Comparison of ENCODE assay signal across 12 cellular contexts in the genomic region with DNA sequence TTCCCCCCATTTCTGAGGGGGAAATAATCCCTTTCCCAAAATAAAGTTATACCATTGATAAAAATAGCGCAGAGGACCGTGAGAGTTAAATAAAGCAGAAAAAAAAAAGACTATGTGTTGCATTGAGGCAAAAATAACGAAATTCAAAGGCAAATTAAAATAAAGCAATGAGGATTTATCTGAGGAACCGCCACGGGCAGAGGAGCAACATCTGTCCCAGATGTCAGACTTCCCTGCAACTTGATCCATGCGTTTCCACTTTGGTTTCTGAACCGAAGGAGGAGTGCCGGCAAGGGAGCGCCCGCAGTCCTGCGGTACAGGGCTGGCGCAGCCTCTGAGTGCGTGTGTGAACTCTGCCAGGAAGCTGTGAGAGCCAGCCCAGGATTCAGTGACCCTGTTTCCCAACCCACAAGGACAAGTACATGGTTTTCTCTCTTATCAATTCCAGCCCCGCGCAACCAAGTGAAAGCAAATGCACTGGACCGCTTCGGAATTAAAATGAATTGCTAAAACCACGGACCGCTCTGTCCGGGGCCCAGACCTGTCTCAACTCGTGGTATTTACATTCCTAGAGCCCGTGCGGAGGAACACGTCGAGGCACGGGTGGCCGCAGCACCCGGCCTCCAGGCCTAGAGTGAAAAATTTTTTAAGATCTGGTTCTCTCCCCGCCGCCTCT.
A peak's percentile ranks its signal among the peaks of the same experiment; 100 is the strongest.
DNase-seq lines count a peak whose midpoint lies in the region; ATAC-seq and TF ChIP-seq lines count a peak whose summit lies in the region.
"Had no signal": no experiment of that assay in that cellular context is flagged by ENCODE, and none has a peak within 500 bp of the region (broad histone marks: within the 10 kb centered on the region; RNA-seq: fewer than 3 reads in every experiment).

No MANE protein-coding gene starts in this region.

- no peak overlapping the region for H3K4me3 ChIP-seq in H7 (ENCODE audit: insufficient read depth, low read depth, low read length)
- H3K4me3 ChIP-seq in WERI-Rb-1 (ENCODE audit: low read depth, low read length) = 0 out of 2 replicates have a peak overlapping the region, but pooled peaks have one; percentile 8
- H3K4me3 ChIP-seq in iPS-15b (ENCODE audit: low read depth, low read length) = peak overlapping the region; percentile 3
- H3K4me3 ChIP-seq in gastroesophageal sphincter = no peak overlapping the region
- H3K4me3 ChIP-seq: SJSA1 had no signal

- H3K27me3 ChIP-seq in H7 (ENCODE audit: control insufficient read depth, insufficient read depth, low read length) (peaks cover 73% of the 10 kb centered on the region), WERI-Rb-1 (ENCODE audit: insufficient read depth, low read depth, severe bottlenecking) (no peaks in the 10 kb centered on the region), iPS-15b (ENCODE audit: control insufficient read depth, insufficient read depth, low read length) (peaks cover 49% of the 10 kb centered on the region), gastroesophageal sphincter (peaks cover 100% of the 10 kb centered on the region)

- H3K9me3 ChIP-seq in WERI-Rb-1 (ENCODE audit: severe bottlenecking) (no peaks in the 10 kb centered on the region), iPS-15b (ENCODE audit: control insufficient read depth, insufficient read depth, low read length) (no peaks in the 10 kb centered on the region), gastroesophageal sphincter (peaks cover 0 to 33% (median 0%) of the 10 kb centered on the region in 3 donors)
- H3K9me3 ChIP-seq: SJSA1 had no signal

- no peak for TF ChIP-seq POLR2A in gastroesophageal sphincter (IDR thresholded peaks at IDR 0.05)

- no peak overlapping the region for H3K9ac ChIP-seq in iPS-15b (ENCODE audit: low read depth, low read length)

- TF ChIP-seq CTCF in WERI-Rb-1 (IDR thresholded peaks at IDR 0.05; ENCODE audit: low read depth, low read length) (no peak), gastroesophageal sphincter (IDR thresholded peaks at IDR 0.05) (no peak)

- WGBS in gastroesophageal sphincter (ENCODE audit: low coverage in 1 of 2), 2 donors = 0 to 17% methylated on average over 2 to 7 of the region's 30 CpGs

- DNase-seq in DMS 273 treated with DMSO at 0.1 percent for 48 hours (lab: John Stamatoyannopoulos, UW) = peak; percentile 73
- DNase-seq in H7 = peak; percentile 59
- no peak for DNase-seq in WERI-Rb-1
- no peak for DNase-seq in NCI-H146 (lab: John Stamatoyannopoulos, UW)
- no peak for DNase-seq in NCI-H2107 treated with DMSO at 0.1 percent for 48 hours (lab: John Stamatoyannopoulos, UW; ENCODE audit: unreplicated experiment)
- no peak for DNase-seq in NCI-H1930 (lab: John Stamatoyannopoulos, UW)
- DNase-seq: NCI-H1436; nucleus accumbens; stimulated activated CD4-positive, alpha-beta T cell treated with anti-CD3 and anti-CD28 coated beads, Interleukin-4, amount 100 ng/mL, for 4 hours had no signal

- TF ChIP-seq EP300 in gastroesophageal sphincter (IDR thresholded peaks at IDR 0.05) = no peak

- peak overlapping the region; percentile 96 for H3K27ac ChIP-seq in WERI-Rb-1
- H3K27ac ChIP-seq in gastroesophageal sphincter = no peak overlapping the region
- H3K27ac ChIP-seq: SJSA1 had no signal

- H3K4me1 ChIP-seq in iPS-15b (ENCODE audit: control insufficient read depth, insufficient read depth, low read length) = peaks cover 17% of the 10 kb centered on the region
- H3K4me1 ChIP-seq in gastroesophageal sphincter = peaks cover 0 to 39% (median 3%) of the 10 kb centered on the region in 3 donors

- no peaks in the 10 kb centered on the region for H3K36me3 ChIP-seq in H7 (replicated peaks; ENCODE audit: control insufficient read depth, insufficient read depth, low read length)
- H3K36me3 ChIP-seq in WERI-Rb-1 = no peaks in the 10 kb centered on the region
- H3K36me3 ChIP-seq in iPS-15b (ENCODE audit: control insufficient read depth, insufficient read depth, low read length) = no peaks in the 10 kb centered on the region
- H3K36me3 ChIP-seq in gastroesophageal sphincter = no peaks in the 10 kb centered on the region
- H3K36me3 ChIP-seq: SJSA1 had no signal

- ATAC-seq in gastroesophageal sphincter = no peak

Comparison
In these comparisons a context has a peak if more than half of its experiments do, and no peak if none do; other contexts are left out.
1. DNase-seq: peak in DMS 273 treated with DMSO at 0.1 percent for 48 hours (single experiment) and H7 (single experiment); none in WERI-Rb-1 (single experiment), NCI-H146 (single experiment), NCI-H2107 treated with DMSO at 0.1 percent for 48 hours (single experiment) and NCI-H1930 (0 of 2).
2. H3K4me3 ChIP-seq: peak in WERI-Rb-1 (single experiment) and iPS-15b (single experiment); none in H7 (single experiment) and gastroesophageal sphincter (0 of 2).